ENCODE assay signal across 12 cellular contexts in the genomic region with DNA sequence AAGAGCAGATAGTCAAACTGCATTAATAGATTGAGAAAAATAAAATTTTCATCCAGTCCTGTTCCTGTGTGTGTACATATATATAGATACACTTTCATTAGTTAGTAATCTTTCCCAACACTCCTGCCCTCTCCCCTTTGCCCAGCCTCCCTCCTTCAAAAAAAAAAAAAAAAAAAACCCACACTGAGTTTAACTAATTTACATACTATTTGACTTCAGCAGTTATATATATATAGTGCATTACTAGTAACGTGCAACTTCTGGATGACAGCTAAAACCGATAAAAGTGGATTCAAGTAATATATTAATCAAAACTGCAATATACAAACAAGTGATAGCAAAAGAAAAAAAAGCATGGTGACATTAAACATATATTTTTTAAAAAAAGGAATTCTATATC. TPM values are rescaled to one million over a fixed set of nuclear protein-coding genes. Genes with fewer than 3 reads are reported as not detected.
DNase-seq lines count a peak whose midpoint lies in the region; FAIRE-seq and TF ChIP-seq lines count a peak whose summit lies in the region.
"Had no signal": no experiment of that assay in that cellular context is flagged by ENCODE, and none has a peak within 500 bp of the region (broad histone marks: within the 10 kb centered on the region; RNA-seq: fewer than 3 reads in every experiment).

No MANE protein-coding gene starts in this region.

- DNase-seq in BE2C (no peak), SJCRH30 (no peak), fibroblast of the aortic adventitia (ENCODE audit: low read depth) (peak; percentile 28), trophoblast cell (no peak), GM19238 (ENCODE audit: insufficient read length, low spot score) (no peak), HCEC 1CT (no peak), small intestine (no peak), globus pallidus (ENCODE audit: low spot score) (no peak)
- DNase-seq: activated T-cell treated with anti-CD3 and anti-CD28 coated beads, Interleukin-2, amount 50 U/mL, for 1 hour; GOT3; T-helper 17 cell had no signal

- H3K9me3 ChIP-seq in BE2C (no peaks in the 10 kb centered on the region), SJCRH30 (replicated peaks) (no peaks in the 10 kb centered on the region), trophoblast cell (ENCODE audit: insufficient read depth, low read depth, low read length) (no peaks in the 10 kb centered on the region), small intestine (ENCODE audit: control insufficient read depth, low read depth) (no peaks in the 10 kb centered on the region)

- H2BK5ac ChIP-seq in trophoblast cell (ENCODE audit: low read depth, low read length, poor library complexity), result no peak overlapping the region

- no peak overlapping the region for H2BK12ac ChIP-seq in trophoblast cell (ENCODE audit: low read length)

- no peak overlapping the region for H3K23ac ChIP-seq in trophoblast cell (ENCODE audit: low read length)

- no peak overlapping the region for H4K12ac ChIP-seq in trophoblast cell (ENCODE audit: low read depth, low read length)

- H3K79me2 ChIP-seq in trophoblast cell (ENCODE audit: control insufficient read depth, insufficient read depth, low read length, poor library complexity), result peaks cover 7% of the 10 kb centered on the region

- H3K9ac ChIP-seq in trophoblast cell (ENCODE audit: low read length), result no peak overlapping the region

- no peak overlapping the region for H2BK120ac ChIP-seq in trophoblast cell (ENCODE audit: insufficient read depth, low read length, poor library complexity)

- H4K91ac ChIP-seq in trophoblast cell (ENCODE audit: low read depth, low read length), result no peak overlapping the region

- H3K27ac ChIP-seq in SJCRH30, result peak overlapping the region; percentile 97
- no peak overlapping the region for H3K27ac ChIP-seq in trophoblast cell (ENCODE audit: low read depth, low read length)
- H3K27ac ChIP-seq in small intestine (ENCODE audit: low read depth in 1 of 2, low read length in 1 of 2), result no peak overlapping the region

- H3K79me1 ChIP-seq in trophoblast cell (ENCODE audit: low read length), result peaks cover 13% of the 10 kb centered on the region

- WGBS in trophoblast cell (ENCODE audit: extremely low coverage, insufficient coverage, insufficient read length), result no CpG with 5 or more reads among the region's 2 CpGs
- WGBS in small intestine, 3 donors, result 31 to 47% (median 33%) methylated on average over 2 of the region's 2 CpGs

- TF ChIP-seq CTCF in BE2C (IDR thresholded peaks at IDR 0.05; ENCODE audit: low read depth, low read length) (no peak), fibroblast of the aortic adventitia (IDR thresholded peaks at IDR 0.05; ENCODE audit: insufficient read depth, low read length) (no peak)

- peak overlapping the region; percentile 96 for H3K4me2 ChIP-seq in trophoblast cell (ENCODE audit: low read length)

- H3K4me1 ChIP-seq in BE2C (no peaks in the 10 kb centered on the region), SJCRH30 (peaks cover 18% of the 10 kb centered on the region), trophoblast cell (ENCODE audit: control insufficient read depth in 1 of 2, insufficient read depth in 2 of 2, low read length in 2 of 2) (peaks cover 0 to 4% of the 10 kb centered on the region in 2 experiments), small intestine (ENCODE audit: control insufficient read depth in 2 of 2, insufficient read depth in 1 of 2, low read depth in 1 of 2, low read length in 1 of 2) (no peaks in the 10 kb centered on the region)

- H3K36me3 ChIP-seq in BE2C, result no peaks in the 10 kb centered on the region
- no peaks in the 10 kb centered on the region for H3K36me3 ChIP-seq in SJCRH30
- H3K36me3 ChIP-seq in trophoblast cell (ENCODE audit: control insufficient read depth in 1 of 2, insufficient read depth in 2 of 2, low read length in 2 of 2), result no peaks in the 10 kb centered on the region
- no peaks in the 10 kb centered on the region for H3K36me3 ChIP-seq in small intestine (ENCODE audit: control insufficient read depth in 2 of 2, insufficient read depth in 2 of 2, low read length in 2 of 2)

- no peak overlapping the region for H3K18ac ChIP-seq in trophoblast cell (ENCODE audit: low read length)

- H4K8ac ChIP-seq in trophoblast cell (ENCODE audit: low read depth, low read length), result no peak overlapping the region

- H3K4ac ChIP-seq in trophoblast cell (ENCODE audit: low read depth, low read length), result no peak overlapping the region

- no peak overlapping the region for H2AFZ ChIP-seq in trophoblast cell (ENCODE audit: insufficient read depth, low read length, poor library complexity)

- H3K27me3 ChIP-seq in BE2C, result no peaks in the 10 kb centered on the region
- no peaks in the 10 kb centered on the region for H3K27me3 ChIP-seq in SJCRH30
- no peaks in the 10 kb centered on the region for H3K27me3 ChIP-seq in trophoblast cell (ENCODE audit: insufficient read depth, low read length)
- H3K27me3 ChIP-seq in small intestine (ENCODE audit: control insufficient read depth in 2 of 2, insufficient read depth in 2 of 2, low read length in 2 of 2), result peaks cover 0 to 3% of the 10 kb centered on the region in 2 donors

- H3K14ac ChIP-seq in trophoblast cell (ENCODE audit: low read length), result no peak overlapping the region

- H3K4me3 ChIP-seq in BE2C (ENCODE audit: low read depth, low read length) (peak overlapping the region; percentile 81), SJCRH30 (peak overlapping the region; percentile 86), fibroblast of the aortic adventitia (ENCODE audit: low read depth, low read length) (peak overlapping the region; percentile 91), trophoblast cell (ENCODE audit: low read depth, low read length) (no peak overlapping the region), small intestine (ENCODE audit: low read depth in 1 of 2, low read length in 2 of 2) (no peak overlapping the region)

- no peak for FAIRE-seq in small intestine (lab: Jason Lieb, UNC)
- FAIRE-seq: HTR-8/SVneo had no signal

- H2AK5ac ChIP-seq in trophoblast cell (ENCODE audit: low read length), result no peak overlapping the region

RNA-seq across cellular contexts. Expression of gene FIGN, which starts 1.4 kb away (rescaled TPM):
- polyA plus RNA-seq in BE2C (2012; ENCODE audit: insufficient read depth, insufficient read length, low read depth), result 0.15 TPM
- 7.2 and 7.3 TPM in 2 replicates for total RNA-seq in SJCRH30 (2014; rRNA removed; shearing (Covaris generic))
- total RNA-seq in fibroblast of the aortic adventitia (ENCODE audit: low replicate concordance), result 2.5 and 4.1 TPM in 2 replicates
- 29.2 and 29.8 TPM in 2 replicates for polyA plus RNA-seq in trophoblast cell (2013)
- under 1 TPM in 2 of 3 donors, not detected in 1; 0.27 to 0.64 TPM for polyA plus RNA-seq in small intestine
- total RNA-seq: T-helper 17 cell had no signal

Comparison
In these comparisons a context has a peak if more than half of its experiments do, and no peak if none do; other contexts are left out.
1. H3K4me3 ChIP-seq: peak in BE2C (single experiment), SJCRH30 (single experiment) and fibroblast of the aortic adventitia (single experiment); none in trophoblast cell (single experiment) and small intestine (0 of 2).